8 cellular contexts compared by ENCODE assay signal in the genomic region with DNA sequence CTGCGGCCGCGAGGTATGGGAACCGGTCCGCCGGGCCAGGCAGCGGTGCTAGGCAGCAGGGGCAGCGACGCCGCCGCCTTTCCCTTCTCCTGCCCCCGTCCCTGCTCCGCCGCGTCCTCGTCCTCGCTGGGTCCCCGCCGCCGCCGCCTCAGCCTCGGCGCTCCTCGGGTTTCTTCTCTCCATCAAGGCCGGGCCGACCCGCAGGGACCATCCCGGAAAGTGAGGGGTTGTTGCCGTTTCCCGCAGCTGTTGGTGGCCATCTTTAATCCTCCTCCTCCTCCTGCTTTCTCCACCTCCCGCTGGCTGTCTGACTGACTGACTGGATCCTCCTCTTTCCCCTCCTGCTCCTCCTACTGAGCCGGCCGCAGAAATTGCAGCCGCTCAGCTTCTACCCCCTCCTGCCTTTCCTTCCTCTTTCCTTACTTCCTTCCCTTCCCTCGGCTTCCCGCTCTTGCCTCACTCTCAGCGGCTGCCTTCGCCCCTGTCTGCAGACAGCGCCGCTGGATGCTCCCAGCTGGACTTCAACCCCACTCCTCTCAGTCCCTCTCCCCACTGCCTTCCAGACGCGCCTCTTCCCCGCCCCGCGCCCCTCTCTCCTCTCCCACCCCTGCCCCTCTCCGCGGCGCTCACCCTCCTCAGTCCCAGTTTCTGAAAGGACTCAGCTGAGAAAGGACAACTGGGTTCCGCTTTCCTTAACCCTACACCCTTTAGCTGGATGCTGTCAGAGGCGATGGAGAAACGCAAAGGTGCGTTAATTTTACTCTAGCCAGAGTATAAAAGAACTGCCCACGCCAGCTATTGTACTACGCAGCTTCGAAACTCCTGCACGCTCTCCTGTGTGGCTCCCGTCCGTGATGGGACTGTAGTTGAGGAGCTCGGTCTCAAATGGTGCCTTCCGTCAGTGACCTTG. TPM values are rescaled to one million over a fixed set of nuclear protein-coding genes. Genes with fewer than 3 reads are reported as not detected.
DNase-seq lines count a peak whose midpoint lies in the region; ATAC-seq and TF ChIP-seq lines count a peak whose summit lies in the region.

Gene WDFY3 (minus strand): TSS at position 309 of the 910 bp plus-strand sequence. CDS start 106,099 bp downstream, outside the sequence.

- H3K4me2 ChIP-seq in neural progenitor cell: peak within 1 kb of the TSS; percentile 96

- H3K4me3 Mint-ChIP-seq in neural progenitor cell: peak within 1 kb of the TSS; percentile 99

- H3F3A ChIP-seq in neural progenitor cell (ENCODE audit: low read depth): peaks cover 8% of the 10 kb centered on the region

- intact Hi-C loops in Right ventricle myocardium inferior (cut with DNase I): loop anchor here (5.0 kb wide), 3 partner anchors 44 to 384 kb away; partner anchors contain the start of gene CDS1

- peaks cover 7% of the 10 kb centered on the region for H3K36me3 Mint-ChIP-seq in neural progenitor cell

- H3K79me2 ChIP-seq in neural progenitor cell (ENCODE audit: low read depth): peaks cover 43% of the 10 kb centered on the region

- peaks cover 17% of the 10 kb centered on the region for H3K4me1 ChIP-seq in neural progenitor cell

- no peaks in the 10 kb centered on the region for H3K9me3 Mint-ChIP-seq in neural progenitor cell

- H3K27me3 ChIP-seq in neural progenitor cell: peaks cover 7% of the 10 kb centered on the region

- H3K27me3 Mint-ChIP-seq in neural progenitor cell (ENCODE audit: insufficient read depth, low read depth): no peaks in the 10 kb centered on the region

- peak within 1 kb of the TSS; percentile 99 for H3K27ac Mint-ChIP-seq in neural progenitor cell

- peak within 1 kb of the TSS; percentile 90 for H2AFZ ChIP-seq in neural progenitor cell (replicated peaks)

- H3K9ac ChIP-seq in neural progenitor cell: peak within 1 kb of the TSS; percentile 67

- H3K36me3 ChIP-seq in neural progenitor cell: no peaks in the 10 kb centered on the region

- ATAC-seq in Right ventricle myocardium inferior: peak; percentile 96

- peak; percentile 69 for DNase-seq in GM04503 (ENCODE audit: low read depth)
- DNase-seq in HT-29 (ENCODE audit: low spot score): peak; percentile 88
- peak; percentile 91 for DNase-seq in NCI-H82 (lab: John Stamatoyannopoulos, UW)
- peak; percentile 32 to 92 (median 78) for DNase-seq in amygdala (lab: John Stamatoyannopoulos, UW)
- DNase-seq in Right ventricle myocardium inferior (ENCODE audit: missing footprints): peak; percentile 92
- peak; percentile 92 for DNase-seq in neural progenitor cell (ENCODE audit: low spot score)
- no peak for DNase-seq in stimulated activated naive CD4-positive, alpha-beta T cell treated with Interleukin-2 at 50 U/mL for 16 hours (lab: John Stamatoyannopoulos, UW)

- peaks cover 13% of the 10 kb centered on the region for H4K20me1 ChIP-seq in neural progenitor cell (ENCODE audit: low read depth)

- H3K4me1 Mint-ChIP-seq in neural progenitor cell: peaks cover 24% of the 10 kb centered on the region

- no peaks in the 10 kb centered on the region for H3K9me3 ChIP-seq in neural progenitor cell (ENCODE audit: low read depth)

- H3K4me3 ChIP-seq in neural progenitor cell: peak within 1 kb of the TSS; percentile 94

- H3K27ac ChIP-seq in 22Rv1 (peak within 1 kb of the TSS; percentile 87), neural progenitor cell (peak within 1 kb of the TSS; percentile 90)

- TF ChIP-seq CTCF in 22Rv1 (IDR thresholded peaks at IDR 0.05) (no peak), neural progenitor cell (IDR thresholded peaks at IDR 0.05) (no peak)

RNA-seq across cellular contexts. Expression of gene WDFY3, which starts in this region (rescaled TPM):
- total RNA-seq in HT-29 (2014; rRNA removed; shearing (Covaris generic)): 18.7 and 23.0 TPM in 2 replicates
- total RNA-seq in Right ventricle myocardium inferior: 41.0 TPM
- 48.6 and 55.8 TPM in 2 replicates for total RNA-seq in neural progenitor cell (ENCODE audit: low replicate concordance)
